ENCODE assay signal across 1 cellular context in the genomic region with DNA sequence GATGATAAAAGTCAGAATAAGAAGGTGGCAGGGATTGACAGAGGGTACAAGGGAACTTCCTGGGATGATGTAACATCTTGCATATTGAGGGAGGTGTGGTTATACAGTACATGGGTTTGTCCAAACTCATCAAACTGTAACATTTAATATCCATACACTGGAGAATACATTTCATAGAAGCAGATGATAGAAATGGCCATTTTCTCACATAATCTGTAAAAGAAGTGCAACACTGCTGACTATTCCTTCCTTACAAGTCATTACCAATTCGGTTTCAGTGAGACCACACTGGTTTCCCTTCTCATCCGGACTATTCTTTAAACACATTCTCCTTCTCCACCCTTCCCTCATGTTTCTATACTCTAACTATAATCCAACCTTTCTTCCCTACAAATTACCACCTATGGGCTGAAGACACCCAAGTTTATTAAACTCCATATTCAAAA.
TF ChIP-seq lines count a peak whose summit lies in the region.

No MANE protein-coding gene starts in this region.

TF ChIP-seq in GM23338, 12 proteins besides CTCF, POLR2A, EP300 and RAD21 (continued from another document):
- TF ChIP-seq, protein P1, sequence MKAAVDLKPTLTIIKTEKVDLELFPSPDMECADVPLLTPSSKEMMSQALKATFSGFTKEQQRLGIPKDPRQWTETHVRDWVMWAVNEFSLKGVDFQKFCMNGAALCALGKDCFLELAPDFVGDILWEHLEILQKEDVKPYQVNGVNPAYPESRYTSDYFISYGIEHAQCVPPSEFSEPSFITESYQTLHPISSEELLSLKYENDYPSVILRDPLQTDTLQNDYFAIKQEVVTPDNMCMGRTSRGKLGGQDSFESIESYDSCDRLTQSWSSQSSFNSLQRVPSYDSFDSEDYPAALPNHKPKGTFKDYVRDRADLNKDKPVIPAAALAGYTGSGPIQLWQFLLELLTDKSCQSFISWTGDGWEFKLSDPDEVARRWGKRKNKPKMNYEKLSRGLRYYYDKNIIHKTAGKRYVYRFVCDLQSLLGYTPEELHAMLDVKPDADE (IDR thresholded peaks at IDR 0.05) = no peak
- TF ChIP-seq STAT1 (IDR thresholded peaks at IDR 0.05; ENCODE audit: unreplicated experiment) = no peak
- no peak for TF ChIP-seq POLR2AphosphoS5 (IDR thresholded peaks at IDR 0.05; ENCODE audit: low read depth)
- TF ChIP-seq, protein P2, sequence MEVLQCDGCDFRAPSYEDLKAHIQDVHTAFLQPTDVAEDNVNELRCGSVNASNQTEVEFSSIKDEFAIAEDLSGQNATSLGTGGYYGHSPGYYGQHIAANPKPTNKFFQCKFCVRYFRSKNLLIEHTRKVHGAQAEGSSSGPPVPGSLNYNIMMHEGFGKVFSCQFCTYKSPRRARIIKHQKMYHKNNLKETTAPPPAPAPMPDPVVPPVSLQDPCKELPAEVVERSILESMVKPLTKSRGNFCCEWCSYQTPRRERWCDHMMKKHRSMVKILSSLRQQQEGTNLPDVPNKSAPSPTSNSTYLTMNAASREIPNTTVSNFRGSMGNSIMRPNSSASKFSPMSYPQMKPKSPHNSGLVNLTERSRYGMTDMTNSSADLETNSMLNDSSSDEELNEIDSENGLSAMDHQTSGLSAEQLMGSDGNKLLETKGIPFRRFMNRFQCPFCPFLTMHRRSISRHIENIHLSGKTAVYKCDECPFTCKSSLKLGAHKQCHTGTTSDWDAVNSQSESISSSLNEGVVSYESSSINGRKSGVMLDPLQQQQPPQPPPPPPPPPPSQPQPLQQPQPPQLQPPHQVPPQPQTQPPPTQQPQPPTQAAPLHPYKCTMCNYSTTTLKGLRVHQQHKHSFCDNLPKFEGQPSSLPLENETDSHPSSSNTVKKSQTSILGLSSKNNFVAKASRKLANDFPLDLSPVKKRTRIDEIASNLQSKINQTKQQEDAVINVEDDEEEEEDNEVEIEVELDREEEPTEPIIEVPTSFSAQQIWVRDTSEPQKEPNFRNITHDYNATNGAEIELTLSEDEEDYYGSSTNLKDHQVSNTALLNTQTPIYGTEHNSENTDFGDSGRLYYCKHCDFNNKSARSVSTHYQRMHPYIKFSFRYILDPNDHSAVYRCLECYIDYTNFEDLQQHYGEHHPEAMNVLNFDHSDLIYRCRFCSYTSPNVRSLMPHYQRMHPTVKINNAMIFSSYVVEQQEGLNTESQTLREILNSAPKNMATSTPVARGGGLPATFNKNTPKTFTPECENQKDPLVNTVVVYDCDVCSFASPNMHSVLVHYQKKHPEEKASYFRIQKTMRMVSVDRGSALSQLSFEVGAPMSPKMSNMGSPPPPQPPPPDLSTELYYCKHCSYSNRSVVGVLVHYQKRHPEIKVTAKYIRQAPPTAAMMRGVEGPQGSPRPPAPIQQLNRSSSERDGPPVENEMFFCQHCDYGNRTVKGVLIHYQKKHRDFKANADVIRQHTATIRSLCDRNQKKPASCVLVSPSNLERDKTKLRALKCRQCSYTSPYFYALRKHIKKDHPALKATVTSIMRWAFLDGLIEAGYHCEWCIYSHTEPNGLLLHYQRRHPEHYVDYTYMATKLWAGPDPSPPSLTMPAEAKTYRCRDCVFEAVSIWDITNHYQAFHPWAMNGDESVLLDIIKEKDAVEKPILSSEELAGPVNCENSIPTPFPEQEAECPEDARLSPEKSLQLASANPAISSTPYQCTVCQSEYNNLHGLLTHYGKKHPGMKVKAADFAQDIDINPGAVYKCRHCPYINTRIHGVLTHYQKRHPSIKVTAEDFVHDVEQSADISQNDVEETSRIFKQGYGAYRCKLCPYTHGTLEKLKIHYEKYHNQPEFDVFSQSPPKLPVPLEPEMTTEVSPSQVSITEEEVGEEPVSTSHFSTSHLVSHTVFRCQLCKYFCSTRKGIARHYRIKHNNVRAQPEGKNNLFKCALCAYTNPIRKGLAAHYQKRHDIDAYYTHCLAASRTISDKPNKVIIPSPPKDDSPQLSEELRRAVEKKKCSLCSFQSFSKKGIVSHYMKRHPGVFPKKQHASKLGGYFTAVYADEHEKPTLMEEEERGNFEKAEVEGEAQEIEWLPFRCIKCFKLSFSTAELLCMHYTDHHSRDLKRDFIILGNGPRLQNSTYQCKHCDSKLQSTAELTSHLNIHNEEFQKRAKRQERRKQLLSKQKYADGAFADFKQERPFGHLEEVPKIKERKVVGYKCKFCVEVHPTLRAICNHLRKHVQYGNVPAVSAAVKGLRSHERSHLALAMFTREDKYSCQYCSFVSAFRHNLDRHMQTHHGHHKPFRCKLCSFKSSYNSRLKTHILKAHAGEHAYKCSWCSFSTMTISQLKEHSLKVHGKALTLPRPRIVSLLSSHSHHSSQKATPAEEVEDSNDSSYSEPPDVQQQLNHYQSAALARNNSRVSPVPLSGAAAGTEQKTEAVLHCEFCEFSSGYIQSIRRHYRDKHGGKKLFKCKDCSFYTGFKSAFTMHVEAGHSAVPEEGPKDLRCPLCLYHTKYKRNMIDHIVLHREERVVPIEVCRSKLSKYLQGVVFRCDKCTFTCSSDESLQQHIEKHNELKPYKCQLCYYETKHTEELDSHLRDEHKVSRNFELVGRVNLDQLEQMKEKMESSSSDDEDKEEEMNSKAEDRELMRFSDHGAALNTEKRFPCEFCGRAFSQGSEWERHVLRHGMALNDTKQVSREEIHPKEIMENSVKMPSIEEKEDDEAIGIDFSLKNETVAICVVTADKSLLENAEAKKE (CRISPR knock-in tag; IDR thresholded peaks at IDR 0.05) = no peak
- TF ChIP-seq ZNF331 (CRISPR knock-in tag; IDR thresholded peaks at IDR 0.05; ENCODE audit: low read depth) = no peak
